Comparison of ENCODE assay signal across 26 cellular contexts in the genomic region with DNA sequence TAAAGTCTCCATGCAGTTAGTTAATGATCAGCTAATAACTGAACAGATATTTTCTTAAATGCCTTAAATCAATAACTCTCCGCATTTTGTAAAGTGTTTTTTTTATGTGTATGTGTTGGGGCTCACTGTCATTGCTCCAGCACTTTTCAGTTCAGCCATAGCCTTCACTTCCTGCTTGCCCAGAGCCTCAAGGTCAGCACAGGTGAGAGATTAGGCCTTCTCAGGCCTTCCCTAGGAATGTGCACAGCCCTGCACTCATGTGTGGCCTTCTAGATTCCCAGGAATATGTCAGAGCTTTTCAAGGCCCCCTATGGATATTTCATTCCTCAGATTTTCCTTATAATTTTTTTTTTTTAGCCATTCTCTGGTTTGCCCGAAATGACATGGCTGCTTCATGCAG.
DNase-seq lines count a peak whose midpoint lies in the region; ATAC-seq, FAIRE-seq and TF ChIP-seq lines count a peak whose summit lies in the region.
"Had no signal": no experiment of that assay in that cellular context is flagged by ENCODE, and none has a peak within 500 bp of the region (broad histone marks: within the 10 kb centered on the region; RNA-seq: fewer than 3 reads in every experiment).

No MANE protein-coding gene starts in this region.

- no peaks in the 10 kb centered on the region for H3K9me3 ChIP-seq in body of pancreas
- peaks cover 0 to 2% of the 10 kb centered on the region in 2 donors for H3K9me3 ChIP-seq in neuronal stem cell (replicated peaks in 1 of 2; ENCODE audit: control insufficient read depth in 2 of 2, insufficient read depth in 1 of 2, low read depth in 1 of 2, low read length in 2 of 2)
- H3K9me3 ChIP-seq in kidney (ENCODE audit: control insufficient read depth in 1 of 2, low read length in 2 of 2), result no peaks in the 10 kb centered on the region
- H3K9me3 ChIP-seq: BE2C had no signal

- WGBS in body of pancreas, 2 donors, result 45 to 64% methylated on average over 2 of the region's 2 CpGs
- WGBS in neuronal stem cell (ENCODE audit: extremely low coverage in 2 of 2, insufficient read length in 2 of 2, insufficient replicate concordance in 1 of 2), 2 donors, result no CpG with 5 or more reads among the region's 2 CpGs

- POLR2A ChIA-PET in GM10248 (lab: Yijun Ruan, JAX), result no interaction called here

- H2BK120ac ChIP-seq in neuronal stem cell (ENCODE audit: low read depth, low read length), result no peak overlapping the region

- H2BK5ac ChIP-seq in neuronal stem cell (ENCODE audit: low read length), result no peak overlapping the region

- FAIRE-seq in kidney (lab: Jason Lieb, UNC), result no peak
- FAIRE-seq: A204.1, GM12878, GM12892 had no signal

- no peak overlapping the region for H3K4me3 Mint-ChIP-seq in glutamatergic neuron (ENCODE audit: unreplicated experiment)
- H3K4me3 Mint-ChIP-seq: CD14-positive monocyte; CD4-positive, alpha-beta memory T cell; CD8-positive, alpha-beta memory T cell had no signal

- H3K14ac ChIP-seq in neuronal stem cell (ENCODE audit: low read length), result no peak overlapping the region

- no peaks in the 10 kb centered on the region for H3K4me1 ChIP-seq in body of pancreas
- peaks cover 2 to 15% of the 10 kb centered on the region in 2 donors for H3K4me1 ChIP-seq in neuronal stem cell (ENCODE audit: control insufficient read depth in 2 of 2, insufficient read depth in 1 of 2, low read depth in 1 of 2, low read length in 2 of 2)
- H3K4me1 ChIP-seq in kidney (ENCODE audit: control insufficient read depth in 1 of 2, insufficient read depth in 1 of 2, low read depth in 1 of 2, low read length in 2 of 2), result no peaks in the 10 kb centered on the region
- H3K4me1 ChIP-seq: BE2C, BLaER1 had no signal

- ATAC-seq in body of pancreas, result no peak
- ATAC-seq: GM12878 had no signal

- H3K27me3 Mint-ChIP-seq in glutamatergic neuron (ENCODE audit: unreplicated experiment), result peaks cover 4% of the 10 kb centered on the region

- no peaks in the 10 kb centered on the region for H3K4me1 Mint-ChIP-seq in glutamatergic neuron (ENCODE audit: low read depth, unreplicated experiment)
- H3K4me1 Mint-ChIP-seq: CD14-positive monocyte; CD4-positive, alpha-beta memory T cell; CD4-positive, CD25-positive, alpha-beta regulatory T cell; CD8-positive, alpha-beta memory T cell had no signal

- no peaks in the 10 kb centered on the region for H3K79me1 ChIP-seq in neuronal stem cell (ENCODE audit: low read depth, low read length)

- H3K27me3 ChIP-seq in body of pancreas (no peaks in the 10 kb centered on the region), neuronal stem cell (ENCODE audit: control insufficient read depth in 3 of 3, insufficient read depth in 3 of 3, low read depth in 1 of 3, low read length in 3 of 3) (no peaks in the 10 kb centered on the region)
- H3K27me3 ChIP-seq: BE2C, BLaER1 had no signal

- H4K91ac ChIP-seq in neuronal stem cell (ENCODE audit: low read depth, low read length, poor library complexity), result no peak overlapping the region

- no peak overlapping the region for H4K8ac ChIP-seq in neuronal stem cell (ENCODE audit: low read depth, low read length)

- no peak overlapping the region for H3K9ac ChIP-seq in neuronal stem cell (ENCODE audit: low read depth, low read length, poor library complexity)
- H3K9ac ChIP-seq in kidney (ENCODE audit: low read length in 2 of 2), result no peak overlapping the region
- H3K9ac ChIP-seq: BLaER1 had no signal

- no peak for TF ChIP-seq POLR2A in body of pancreas (IDR thresholded peaks at IDR 0.05)

- no peak overlapping the region for H2AK5ac ChIP-seq in neuronal stem cell (ENCODE audit: low read depth, low read length)

- peak overlapping the region; percentile 59 for H3K18ac ChIP-seq in neuronal stem cell (ENCODE audit: low read length)

- peaks cover 6% of the 10 kb centered on the region for H3K9me3 Mint-ChIP-seq in glutamatergic neuron (ENCODE audit: unreplicated experiment)

- H2BK12ac ChIP-seq in neuronal stem cell (ENCODE audit: low read length), result no peak overlapping the region

- DNase-seq in body of pancreas, result peak in 3 of 4 donors; percentile 11 to 33 (median 13)
- DNase-seq in glutamatergic neuron, result no peak
- DNase-seq in neuronal stem cell (ENCODE audit: low spot score), result no peak
- DNase-seq in kidney, result no peak
- DNase-seq in mesenteric fat pad (ENCODE audit: low spot score), result no peak
- no peak for DNase-seq in GM10248 (ENCODE audit: extremely low spot score)
- DNase-seq: 8988T; ACHN; BE2C; C1 segment of cervical spinal cord; CD4-positive, alpha-beta memory T cell; CD4-positive, CD25-positive, alpha-beta regulatory T cell; CD8-positive, alpha-beta memory T cell; COR-L47; DMS 273 treated with DMSO at 0.1 percent for 48 hours; DMS153; DMS53; DMS79; DND-41; EL; GDM1 had no signal

- peaks cover 24% of the 10 kb centered on the region for H3K36me3 Mint-ChIP-seq in glutamatergic neuron (ENCODE audit: unreplicated experiment)
- H3K36me3 Mint-ChIP-seq: CD14-positive monocyte had no signal

- CTCF ChIA-PET in GM10248 (lab: Yijun Ruan, JAX), result interaction anchor here (1.1 to 1.2 kb wide), 2 partner anchors 28 to 33 kb away, joined by 3 to 5 read pairs; no protein-coding TSS in a partner anchor

- no peak overlapping the region for H3K4me3 ChIP-seq in body of pancreas
- H3K4me3 ChIP-seq in neuronal stem cell (ENCODE audit: low read length in 2 of 2), result no peak overlapping the region
- H3K4me3 ChIP-seq in kidney (ENCODE audit: low read length in 2 of 2), result no peak overlapping the region
- H3K4me3 ChIP-seq: BLaER1, GM12878 had no signal

- no peak overlapping the region for H2AFZ ChIP-seq in neuronal stem cell (ENCODE audit: low read length)

- H3K4ac ChIP-seq in neuronal stem cell (ENCODE audit: low read length), result no peak overlapping the region

- no peaks in the 10 kb centered on the region for H3K36me3 ChIP-seq in body of pancreas (replicated peaks in 1 of 2; ENCODE audit: insufficient read depth in 1 of 2, low read depth in 2 of 2)
- H3K36me3 ChIP-seq in neuronal stem cell (replicated peaks in 1 of 2; ENCODE audit: control insufficient read depth in 2 of 2, insufficient read depth in 2 of 2, low read length in 2 of 2), result no peaks in the 10 kb centered on the region
- no peaks in the 10 kb centered on the region for H3K36me3 ChIP-seq in kidney (ENCODE audit: control insufficient read depth in 1 of 2, insufficient read depth in 2 of 2, low read length in 2 of 2)
- H3K36me3 ChIP-seq: BE2C, BLaER1 had no signal

- H3K27ac Mint-ChIP-seq in glutamatergic neuron (ENCODE audit: unreplicated experiment), result peak overlapping the region; percentile 68
- H3K27ac Mint-ChIP-seq: CD4-positive, alpha-beta memory T cell; CD4-positive, CD25-positive, alpha-beta regulatory T cell; CD8-positive, alpha-beta memory T cell had no signal

- no peak overlapping the region for H3K23ac ChIP-seq in neuronal stem cell (ENCODE audit: low read depth, low read length, poor library complexity)

- intact Hi-C loops in body of pancreas (cut with DNase I), result no loop called here
- intact Hi-C loops in kidney (cut with DNase I), result no loop called here

- TF ChIP-seq CTCF in body of pancreas (IDR thresholded peaks at IDR 0.05) (no peak), glutamatergic neuron (IDR thresholded peaks at IDR 0.05; ENCODE audit: partially characterized antibody, unreplicated experiment) (no peak), kidney (IDR thresholded peaks at IDR 0.05; ENCODE audit: borderline replicate concordance, extremely low read depth, insufficient read depth) (no peak), GM10248 (IDR thresholded peaks at IDR 0.05; ENCODE audit: control extremely low read depth, extremely low read depth, low read depth, missing control alignments) (no peak)

- no peak overlapping the region for H2BK15ac ChIP-seq in neuronal stem cell (ENCODE audit: low read length)

- H3K27ac ChIP-seq in body of pancreas, result no peak overlapping the region
- H3K27ac ChIP-seq in neuronal stem cell (replicated peaks; ENCODE audit: low read length), result peak overlapping the region; percentile 82
- H3K27ac ChIP-seq in kidney (ENCODE audit: low read depth in 2 of 2, low read length in 2 of 2), result no peak overlapping the region
- H3K27ac ChIP-seq: BLaER1 had no signal

- no peak overlapping the region for H3K4me2 ChIP-seq in neuronal stem cell (ENCODE audit: insufficient read depth, low read length, poor library complexity, severe bottlenecking)
- H3K4me2 ChIP-seq: BLaER1 had no signal

Comparison
In these comparisons a context has a peak if more than half of its experiments do, and no peak if none do; other contexts are left out.
1. DNase-seq: peak in body of pancreas (3 of 4); none in glutamatergic neuron (single experiment), neuronal stem cell (single experiment), kidney (single experiment), mesenteric fat pad (single experiment) and GM10248 (single experiment).